Comparison of ENCODE assay signal across 30 cellular contexts in genomic region chr11:44963948-44964347, GRCh38. TPM values are rescaled to one million over a fixed set of nuclear protein-coding genes. Genes with fewer than 3 reads are reported as not detected.
DNase-seq lines count a peak whose midpoint lies in the region; ATAC-seq, FAIRE-seq and TF ChIP-seq lines count a peak whose summit lies in the region.
"Had no signal": no experiment of that assay in that cellular context is flagged by ENCODE, and none has a peak within 500 bp of the region (broad histone marks: within the 10 kb centered on the region; RNA-seq: fewer than 3 reads in every experiment).

No MANE protein-coding gene starts in this region.

- H3K27ac Mint-ChIP-seq in activated naive CD4-positive, alpha-beta T cell treated with anti-CD3 and anti-CD28 coated beads, Interleukin-2, amount 50 U/mL, for 24 hours = peak overlapping the region; percentile 51
- peak overlapping the region; percentile 68 for H3K27ac Mint-ChIP-seq in nephron progenitor cell
- H3K27ac Mint-ChIP-seq: activated CD8-positive, alpha-beta T cell treated with anti-CD3 and anti-CD28 coated beads, Interleukin-2, amount 10 ng/mL, durations not matched to agents 7 days and 5 days; activated T-helper 17 cell treated with anti-CD3 and anti-CD28 coated beads, Interleukin-2, amount 50 U/mL, for 72 hours had no signal

- H3K36me3 Mint-ChIP-seq in activated naive CD4-positive, alpha-beta T cell treated with anti-CD3 and anti-CD28 coated beads, Interleukin-2, amount 50 U/mL, for 24 hours = no peaks in the 10 kb centered on the region
- no peaks in the 10 kb centered on the region for H3K36me3 Mint-ChIP-seq in nephron progenitor cell (ENCODE audit: low read depth)
- H3K36me3 Mint-ChIP-seq: CD4-positive, CD25-positive, alpha-beta regulatory T cell; IgD-negative memory B cell had no signal

- TF ChIP-seq RAD21 in K562 (CRISPR knock-in tag; conservative IDR thresholded peaks at IDR 0.05 in 1 of 2, IDR thresholded peaks at IDR 0.05 in 1 of 2) = no peak

- H3K4me1 ChIP-seq in K562 (replicated peaks in 1 of 2; ENCODE audit: control insufficient read depth in 2 of 2, insufficient read depth in 2 of 2, low read length in 2 of 2) (no peaks in the 10 kb centered on the region), upper lobe of left lung (peaks cover 5 to 35% (median 15%) of the 10 kb centered on the region in 4 donors)
- H3K4me1 ChIP-seq: breast epithelium, prostate gland, right lobe of liver had no signal

- no peaks in the 10 kb centered on the region for H3K4me1 Mint-ChIP-seq in activated naive CD4-positive, alpha-beta T cell treated with anti-CD3 and anti-CD28 coated beads, Interleukin-2, amount 50 U/mL, for 24 hours
- H3K4me1 Mint-ChIP-seq in nephron progenitor cell = peaks cover 59% of the 10 kb centered on the region
- H3K4me1 Mint-ChIP-seq: activated T-helper 17 cell treated with anti-CD3 and anti-CD28 coated beads, Interleukin-2, amount 50 U/mL, for 72 hours; CD4-positive, CD25-positive, alpha-beta regulatory T cell had no signal

- no peaks in the 10 kb centered on the region for H3K27me3 Mint-ChIP-seq in activated naive CD4-positive, alpha-beta T cell treated with anti-CD3 and anti-CD28 coated beads, Interleukin-2, amount 50 U/mL, for 24 hours
- peaks cover 11% of the 10 kb centered on the region for H3K27me3 Mint-ChIP-seq in nephron progenitor cell (ENCODE audit: low read depth, poor library complexity)
- H3K27me3 Mint-ChIP-seq: activated T-helper 17 cell treated with anti-CD3 and anti-CD28 coated beads, Interleukin-2, amount 50 U/mL, for 72 hours had no signal

- in situ Hi-C loops in K562 (cut with MboI) = no loop called here

- H3K79me2 ChIP-seq in K562 (ENCODE audit: control insufficient read depth, insufficient read depth, low read length) = no peaks in the 10 kb centered on the region

- TF ChIP-seq CTCF in K562 (IDR thresholded peaks at IDR 0.05 in 2 of 3, conservative IDR thresholded peaks at IDR 0.05 in 1 of 3; ENCODE audit: insufficient read depth in 2 of 3, low read depth in 1 of 3, low read length in 3 of 3) = no peak
- no peak for TF ChIP-seq CTCF in nephron progenitor cell (IDR thresholded peaks at IDR 0.05)
- no peak for TF ChIP-seq CTCF in upper lobe of left lung (IDR thresholded peaks at IDR 0.05)

- BruUV-seq in K562 (replicated peaks; lab: Mats Ljungman, UMichigan) = no TSS peak

- H2AFZ ChIP-seq in K562 (ENCODE audit: low read depth, low read length) = no peak overlapping the region

- H3K27ac ChIP-seq in K562 (ENCODE audit: extremely low read depth, low read depth, low read length) (no peak overlapping the region), upper lobe of left lung (peak overlapping the region; percentile 57 to 85 (median 64))
- H3K27ac ChIP-seq: breast epithelium, prostate gland, right lobe of liver, transverse colon had no signal

- CTCF ChIA-PET in K562 (lab: Yijun Ruan, JAX; ENCODE audit: low intra/inter-chr PET ratio) = no interaction called here

- no peaks in the 10 kb centered on the region for H3K9me3 Mint-ChIP-seq in activated naive CD4-positive, alpha-beta T cell treated with anti-CD3 and anti-CD28 coated beads, Interleukin-2, amount 50 U/mL, for 24 hours
- no peaks in the 10 kb centered on the region for H3K9me3 Mint-ChIP-seq in nephron progenitor cell
- H3K9me3 Mint-ChIP-seq: activated T-helper 17 cell treated with anti-CD3 and anti-CD28 coated beads, Interleukin-2, amount 50 U/mL, for 72 hours; CD4-positive, CD25-positive, alpha-beta regulatory T cell; IgD-negative memory B cell had no signal

- no peaks in the 10 kb centered on the region; the same call in none of the 2 replicates for H4K20me1 ChIP-seq in K562 (replicated peaks; ENCODE audit: control insufficient read depth, insufficient read depth, low read length)

- FAIRE-seq in K562 (lab: Jason Lieb, UNC) = no peak

- DNase-seq in activated naive CD4-positive, alpha-beta T cell (lab: John Stamatoyannopoulos, UW) = no peak
- DNase-seq in K562 (ENCODE audit: extremely low read depth in 1 of 4, low spot score in 3 of 4) (no peak), nephron progenitor cell (no peak), upper lobe of left lung (no peak), HT-29 (ENCODE audit: low spot score) (no peak), NOMO-1 treated with DMSO at 0.1 percent for 48 hours (lab: John Stamatoyannopoulos, UW; ENCODE audit: unreplicated experiment) (no peak)
- DNase-seq: activated CD4-positive, alpha-beta T cell treated with anti-CD3 and anti-CD28 coated beads for 4 hours; activated CD8-positive, alpha-beta T cell treated with anti-CD3 and anti-CD28 coated beads, Interleukin-2, amount 10 ng/mL, durations not matched to agents 7 days and 5 days; activated naive CD4-positive, alpha-beta T cell treated with anti-CD3 and anti-CD28 coated beads, Interleukin-2, amount 50 U/mL, for 16 hours; Calu3; CD4-positive, CD25-positive, alpha-beta regulatory T cell; DND-41; GF-D8; hypothalamus; left colon; NCI-H1092; NCI-H1694; NCI-H510A; NK-92 treated with Interleukin-12 subunit alpha and Interleukin-12 subunit beta, amount 100 ng/mL, for 24 hours; right lobe of liver; SHP77; stimulated activated CD8-positive, alpha-beta memory T cell treated with anti-CD3 and anti-CD28 coated beads, Interleukin-4, amount 100 ng/mL, for 48 hours; T-helper 9 cell; transverse colon had no signal

- H3K9ac ChIP-seq in K562 (ENCODE audit: insufficient read depth in 1 of 2, low read depth in 2 of 2, low read length in 2 of 2) = no peak overlapping the region

- TF ChIP-seq POLR2A in K562 (conservative IDR thresholded peaks at IDR 0.05) = no peak
- no peak for TF ChIP-seq POLR2A in upper lobe of left lung (IDR thresholded peaks at IDR 0.05)

- H3K27me3 ChIP-seq in K562 (ENCODE audit: control insufficient read depth in 2 of 2, insufficient read depth in 2 of 2, low read length in 2 of 2) (peaks cover 0 to 26% of the 10 kb centered on the region in 2 experiments; a peak in 3 of 5 replicates), upper lobe of left lung (no peaks in the 10 kb centered on the region)
- H3K27me3 ChIP-seq: breast epithelium, right lobe of liver, transverse colon had no signal

- ATAC-seq in K562 (no peak), upper lobe of left lung (ENCODE audit: low FRiP score in 2 of 2) (no peak), HG03521 (IDR thresholded peaks at IDR 0.05; ENCODE audit: unreplicated experiment) (no peak)
- ATAC-seq: activated CD8-positive, alpha-beta T cell treated with anti-CD3 and anti-CD28 coated beads, Interleukin-2, amount 10 ng/mL, durations not matched to agents 7 days and 5 days; activated T-helper 17 cell treated with anti-CD3 and anti-CD28 coated beads, Interleukin-2, amount 50 U/mL, for 72 hours; left colon; right lobe of liver had no signal

- no peaks in the 10 kb centered on the region for H3K9me1 ChIP-seq in K562 (ENCODE audit: control insufficient read depth, insufficient read depth, low read length)

- POLR2A ChIA-PET in K562 (lab: Yijun Ruan, JAX) = interaction anchor here (1.1 kb wide), 1 partner anchor 140 kb away, joined by 3 read pairs; no protein-coding TSS in a partner anchor

- no peak overlapping the region for H3K4me3 Mint-ChIP-seq in activated naive CD4-positive, alpha-beta T cell treated with anti-CD3 and anti-CD28 coated beads, Interleukin-2, amount 50 U/mL, for 24 hours
- H3K4me3 Mint-ChIP-seq in nephron progenitor cell = no peak overlapping the region
- H3K4me3 Mint-ChIP-seq: activated CD8-positive, alpha-beta T cell treated with anti-CD3 and anti-CD28 coated beads, Interleukin-2, amount 10 ng/mL, durations not matched to agents 7 days and 5 days; activated T-helper 17 cell treated with anti-CD3 and anti-CD28 coated beads, Interleukin-2, amount 50 U/mL, for 72 hours; CD4-positive, CD25-positive, alpha-beta regulatory T cell had no signal

- intact Hi-C loops in K562 (cut with micrococcal nuclease) = no loop called here

- H3K36me3 ChIP-seq in K562 (ENCODE audit: control insufficient read depth, insufficient read depth, low read length) = no peaks in the 10 kb centered on the region
- H3K36me3 ChIP-seq in upper lobe of left lung = no peaks in the 10 kb centered on the region
- H3K36me3 ChIP-seq: breast epithelium, prostate gland, right lobe of liver, transverse colon had no signal

- TF ChIP-seq EP300 in K562 (IDR thresholded peaks at IDR 0.05; ENCODE audit: low read length) = no peak
- TF ChIP-seq EP300 in upper lobe of left lung (IDR thresholded peaks at IDR 0.05) = no peak

- H3K4me3 ChIP-seq in K562 (no peak overlapping the region), upper lobe of left lung (no peak overlapping the region)
- H3K4me3 ChIP-seq: breast epithelium, prostate gland, right lobe of liver, transverse colon had no signal

- H3K4me2 ChIP-seq in K562 (ENCODE audit: insufficient read depth, low read length) = no peak overlapping the region

- WGBS in K562 (ENCODE audit: insufficient coverage, low coverage, missing lambda C conversion rate) = 25% methylated on average over 5 of the region's 5 CpGs
- WGBS in upper lobe of left lung, 2 donors = 90 to 91% methylated on average over 5 of the region's 5 CpGs

- H3K9me3 ChIP-seq in K562 (replicated peaks; ENCODE audit: control insufficient read depth, insufficient read depth, low read depth, low read length) (no peaks in the 10 kb centered on the region), upper lobe of left lung (no peaks in the 10 kb centered on the region)
- H3K9me3 ChIP-seq: breast epithelium, prostate gland, right lobe of liver, transverse colon had no signal

RNA-seq across cellular contexts. Expression of gene TP53I11, which starts 13.3 kb away (rescaled TPM):
- 2.5 and 10.1 TPM in 2 replicates for total RNA-seq in K562 (2011; cell fraction: chromatin; rRNA removed; ENCODE audit: low replicate concordance)
- 2.9 and 5.0 TPM in 2 replicates for total RNA-seq in K562 (2011; cell fraction: nucleolus; rRNA removed)
- total RNA-seq in K562 (2011; cell fraction: nucleoplasm; rRNA removed) = 4.4 and 8.5 TPM in 2 replicates
- 0.82 and 1.2 TPM in 2 replicates for total RNA-seq in K562 (2014; rRNA removed)
- 0.25 and 0.32 TPM in 2 replicates for total RNA-seq in K562 (2014; rRNA removed; fragmentation: Illumina TruSeq; extraction: Trizol)
- total RNA-seq in K562 (2015; rRNA removed; fragmentation: Illumina TruSeq; extraction: Trizol) = 0.14 and 0.45 TPM in 2 replicates
- 1.4 TPM in 2 replicates for total RNA-seq in K562 (2021)
- polyA plus RNA-seq in K562 (2011; rRNA removed) = 2.5 and 3.0 TPM in 2 replicates
- polyA plus RNA-seq in K562 (2011; cell fraction: cytosol; rRNA removed) = 4.0 and 5.6 TPM in 2 replicates
- polyA plus RNA-seq in K562 (2011; cell fraction: nucleus; rRNA removed) = 7.9 and 11.7 TPM in 2 replicates
- polyA plus RNA-seq in K562 (2012) = 1.1 and 1.4 TPM in 2 replicates
- 0.70 and 1.3 TPM in 2 replicates for polyA plus RNA-seq in K562 (2014; fragmentation: Illumina TruSeq; extraction: Trizol)
- not detected for polyA plus RNA-seq in K562 (2014; fragmentation: Nextera tagmentation; extraction: Ambion mirVana)
- polyA plus RNA-seq in K562 (2014; rRNA removed) = 0.70 and 2.5 TPM in 2 replicates
- polyA minus RNA-seq in K562 (2011; rRNA and poly(A)+ RNA removed) = 2.3 and 3.0 TPM in 2 replicates
- polyA minus RNA-seq in K562 (2011; cell fraction: cytosol; rRNA and poly(A)+ RNA removed) = 3.3 and 5.7 TPM in 2 replicates
- polyA minus RNA-seq in K562 (2011; cell fraction: nucleus; rRNA and poly(A)+ RNA removed) = 9.4 and 11.0 TPM in 2 replicates
- 100 to 1,000 TPM in 3 of 6 donors, 10 to 100 TPM in 3; 55.3 to 127 (median 101) TPM for total RNA-seq in upper lobe of left lung
- total RNA-seq in HT-29 (2014; rRNA removed; shearing (Covaris generic)) = 65.5 and 72.6 TPM in 2 replicates
